1 cellular context compared by ENCODE assay signal in genomic region chr5:67215592-67216471, GRCh38.
TF ChIP-seq lines count a peak whose summit lies in the region.

No MANE protein-coding gene starts in this region.

TF ChIP-seq in HepG2, 621 proteins besides CTCF, POLR2A, EP300 and RAD21 (continued from another document and continues in another):
- TF ChIP-seq HMGXB4 (CRISPR knock-in tag; IDR thresholded peaks at IDR 0.05; ENCODE audit: borderline replicate concordance in 1 of 2, low read depth in 1 of 2): no peak
- TF ChIP-seq, protein P1, sequence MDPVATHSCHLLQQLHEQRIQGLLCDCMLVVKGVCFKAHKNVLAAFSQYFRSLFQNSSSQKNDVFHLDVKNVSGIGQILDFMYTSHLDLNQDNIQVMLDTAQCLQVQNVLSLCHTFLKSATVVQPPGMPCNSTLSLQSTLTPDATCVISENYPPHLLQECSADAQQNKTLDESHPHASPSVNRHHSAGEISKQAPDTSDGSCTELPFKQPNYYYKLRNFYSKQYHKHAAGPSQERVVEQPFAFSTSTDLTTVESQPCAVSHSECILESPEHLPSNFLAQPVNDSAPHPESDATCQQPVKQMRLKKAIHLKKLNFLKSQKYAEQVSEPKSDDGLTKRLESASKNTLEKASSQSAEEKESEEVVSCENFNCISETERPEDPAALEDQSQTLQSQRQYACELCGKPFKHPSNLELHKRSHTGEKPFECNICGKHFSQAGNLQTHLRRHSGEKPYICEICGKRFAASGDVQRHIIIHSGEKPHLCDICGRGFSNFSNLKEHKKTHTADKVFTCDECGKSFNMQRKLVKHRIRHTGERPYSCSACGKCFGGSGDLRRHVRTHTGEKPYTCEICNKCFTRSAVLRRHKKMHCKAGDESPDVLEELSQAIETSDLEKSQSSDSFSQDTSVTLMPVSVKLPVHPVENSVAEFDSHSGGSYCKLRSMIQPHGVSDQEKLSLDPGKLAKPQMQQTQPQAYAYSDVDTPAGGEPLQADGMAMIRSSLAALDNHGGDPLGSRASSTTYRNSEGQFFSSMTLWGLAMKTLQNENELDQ (CRISPR knock-in tag; IDR thresholded peaks at IDR 0.05; ENCODE audit: borderline replicate concordance): no peak
- no peak for TF ChIP-seq ARNTL (CRISPR knock-in tag; IDR thresholded peaks at IDR 0.05)
- TF ChIP-seq TFDP1 (CRISPR knock-in tag; IDR thresholded peaks at IDR 0.05; ENCODE audit: borderline replicate concordance): peak; percentile 50; the same call in 1 of the 2 replicates
- no peak for TF ChIP-seq FOXA1 (IDR thresholded peaks at IDR 0.05)
- TF ChIP-seq FOXA1 (CRISPR knock-in tag; IDR thresholded peaks at IDR 0.05): no peak; the same call in 1 of the 2 replicates
- no peak for TF ChIP-seq ZNF552 (CRISPR knock-in tag; IDR thresholded peaks at IDR 0.05; ENCODE audit: borderline replicate concordance)
- TF ChIP-seq ELF1 (CRISPR knock-in tag; IDR thresholded peaks at IDR 0.05): peak; percentile 88
- TF ChIP-seq KAT2B (IDR thresholded peaks at IDR 0.05; ENCODE audit: borderline replicate concordance, low read depth, low read length): no peak
- peak; percentile 50; the same call in 1 of the 2 replicates for TF ChIP-seq SOX13 (IDR thresholded peaks at IDR 0.05)
- peak in 1 of 2 experiments; percentile 37; a peak in 1 of 4 replicates for TF ChIP-seq SOX13 (CRISPR knock-in tag; conservative IDR thresholded peaks at IDR 0.05 in 1 of 2, IDR thresholded peaks at IDR 0.05 in 1 of 2)
- 0 out of 2 replicates have a peak, but pooled peaks have one; percentile 66 for TF ChIP-seq HOXA9 (CRISPR knock-in tag; IDR thresholded peaks at IDR 0.05; ENCODE audit: borderline replicate concordance)
- no peak for TF ChIP-seq KLF16 (CRISPR knock-in tag; IDR thresholded peaks at IDR 0.05)
- no peak for TF ChIP-seq ASH2L (IDR thresholded peaks at IDR 0.05; ENCODE audit: insufficient read length, low read depth, low read length)
- TF ChIP-seq IRF2 (CRISPR knock-in tag; IDR thresholded peaks at IDR 0.05): peak; percentile 55; the same call in 1 of the 2 replicates
- TF ChIP-seq, protein P2, sequence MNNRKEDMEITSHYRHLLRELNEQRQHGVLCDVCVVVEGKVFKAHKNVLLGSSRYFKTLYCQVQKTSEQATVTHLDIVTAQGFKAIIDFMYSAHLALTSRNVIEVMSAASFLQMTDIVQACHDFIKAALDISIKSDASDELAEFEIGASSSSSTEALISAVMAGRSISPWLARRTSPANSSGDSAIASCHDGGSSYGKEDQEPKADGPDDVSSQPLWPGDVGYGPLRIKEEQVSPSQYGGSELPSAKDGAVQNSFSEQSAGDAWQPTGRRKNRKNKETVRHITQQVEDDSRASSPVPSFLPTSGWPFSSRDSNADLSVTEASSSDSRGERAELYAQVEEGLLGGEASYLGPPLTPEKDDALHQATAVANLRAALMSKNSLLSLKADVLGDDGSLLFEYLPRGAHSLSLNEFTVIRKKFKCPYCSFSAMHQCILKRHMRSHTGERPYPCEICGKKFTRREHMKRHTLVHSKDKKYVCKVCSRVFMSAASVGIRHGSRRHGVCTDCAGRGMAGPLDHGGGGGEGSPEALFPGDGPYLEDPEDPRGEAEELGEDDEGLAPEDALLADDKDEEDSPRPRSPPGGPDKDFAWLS (CRISPR knock-in tag; IDR thresholded peaks at IDR 0.05; ENCODE audit: borderline replicate concordance): 0 out of 2 replicates have a peak, but pooled peaks have one; percentile 58
- no peak for TF ChIP-seq EZH2 (conservative IDR thresholded peaks at IDR 0.05; ENCODE audit: low read depth, low read length)
- no peak for TF ChIP-seq ZNF430 (CRISPR knock-in tag; IDR thresholded peaks at IDR 0.05)
- TF ChIP-seq ZNF264 (CRISPR knock-in tag; IDR thresholded peaks at IDR 0.05): no peak
- TF ChIP-seq GTF2F1 (IDR thresholded peaks at IDR 0.05; ENCODE audit: low read length): no peak
- TF ChIP-seq ZNF460 (CRISPR knock-in tag; IDR thresholded peaks at IDR 0.05; ENCODE audit: borderline replicate concordance): no peak
- TF ChIP-seq ZNF281 (CRISPR knock-in tag; IDR thresholded peaks at IDR 0.05; ENCODE audit: borderline replicate concordance): no peak
- no peak for TF ChIP-seq ZNF207 (IDR thresholded peaks at IDR 0.05; ENCODE audit: borderline replicate concordance)
- 0 out of 2 replicates have a peak, but pooled peaks have one; percentile 16 for TF ChIP-seq NCOA2 (CRISPR knock-in tag; IDR thresholded peaks at IDR 0.05)
- TF ChIP-seq ATF7 (IDR thresholded peaks at IDR 0.05): no peak
- 0 out of 2 replicates have a peak, but pooled peaks have one; percentile 15 for TF ChIP-seq ATF7 (CRISPR knock-in tag; IDR thresholded peaks at IDR 0.05)
- TF ChIP-seq SMARCC2 (IDR thresholded peaks at IDR 0.05): no peak
- TF ChIP-seq DNMT3B (CRISPR knock-in tag; conservative IDR thresholded peaks at IDR 0.05): no peak
- no peak for TF ChIP-seq HMG20A (CRISPR knock-in tag; IDR thresholded peaks at IDR 0.05; ENCODE audit: borderline replicate concordance)
- TF ChIP-seq, protein P3, sequence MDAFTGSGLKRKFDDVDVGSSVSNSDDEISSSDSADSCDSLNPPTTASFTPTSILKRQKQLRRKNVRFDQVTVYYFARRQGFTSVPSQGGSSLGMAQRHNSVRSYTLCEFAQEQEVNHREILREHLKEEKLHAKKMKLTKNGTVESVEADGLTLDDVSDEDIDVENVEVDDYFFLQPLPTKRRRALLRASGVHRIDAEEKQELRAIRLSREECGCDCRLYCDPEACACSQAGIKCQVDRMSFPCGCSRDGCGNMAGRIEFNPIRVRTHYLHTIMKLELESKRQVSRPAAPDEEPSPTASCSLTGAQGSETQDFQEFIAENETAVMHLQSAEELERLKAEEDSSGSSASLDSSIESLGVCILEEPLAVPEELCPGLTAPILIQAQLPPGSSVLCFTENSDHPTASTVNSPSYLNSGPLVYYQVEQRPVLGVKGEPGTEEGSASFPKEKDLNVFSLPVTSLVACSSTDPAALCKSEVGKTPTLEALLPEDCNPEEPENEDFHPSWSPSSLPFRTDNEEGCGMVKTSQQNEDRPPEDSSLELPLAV (CRISPR knock-in tag; conservative IDR thresholded peaks at IDR 0.05; ENCODE audit: low read depth): no peak
- TF ChIP-seq ESRRA (CRISPR knock-in tag; IDR thresholded peaks at IDR 0.05; ENCODE audit: low read depth): no peak
- TF ChIP-seq, protein P4, sequence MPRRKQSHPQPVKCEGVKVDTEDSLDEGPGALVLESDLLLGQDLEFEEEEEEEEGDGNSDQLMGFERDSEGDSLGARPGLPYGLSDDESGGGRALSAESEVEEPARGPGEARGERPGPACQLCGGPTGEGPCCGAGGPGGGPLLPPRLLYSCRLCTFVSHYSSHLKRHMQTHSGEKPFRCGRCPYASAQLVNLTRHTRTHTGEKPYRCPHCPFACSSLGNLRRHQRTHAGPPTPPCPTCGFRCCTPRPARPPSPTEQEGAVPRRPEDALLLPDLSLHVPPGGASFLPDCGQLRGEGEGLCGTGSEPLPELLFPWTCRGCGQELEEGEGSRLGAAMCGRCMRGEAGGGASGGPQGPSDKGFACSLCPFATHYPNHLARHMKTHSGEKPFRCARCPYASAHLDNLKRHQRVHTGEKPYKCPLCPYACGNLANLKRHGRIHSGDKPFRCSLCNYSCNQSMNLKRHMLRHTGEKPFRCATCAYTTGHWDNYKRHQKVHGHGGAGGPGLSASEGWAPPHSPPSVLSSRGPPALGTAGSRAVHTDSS (CRISPR knock-in tag; conservative IDR thresholded peaks at IDR 0.05): no peak
- 0 out of 2 replicates have a peak, but pooled peaks have one; percentile 57 for TF ChIP-seq ZBTB43 (CRISPR knock-in tag; conservative IDR thresholded peaks at IDR 0.05)
- TF ChIP-seq ZNF660 (CRISPR knock-in tag; IDR thresholded peaks at IDR 0.05; ENCODE audit: borderline replicate concordance, low read depth): no peak
- TF ChIP-seq ZBTB7B (CRISPR knock-in tag; IDR thresholded peaks at IDR 0.05): 0 out of 2 replicates have a peak, but pooled peaks have one; percentile 23
- TF ChIP-seq AGO1 (IDR thresholded peaks at IDR 0.05; ENCODE audit: low read depth, low read length, poor library complexity, severe bottlenecking): no peak
- TF ChIP-seq ZNF225 (CRISPR knock-in tag; IDR thresholded peaks at IDR 0.05): 0 out of 2 replicates have a peak, but pooled peaks have one; percentile 36
- TF ChIP-seq NR2C2 (CRISPR knock-in tag; IDR thresholded peaks at IDR 0.05; ENCODE audit: borderline replicate concordance): no peak
- TF ChIP-seq MAFF (IDR thresholded peaks at IDR 0.05; ENCODE audit: low read depth, low read length): no peak
- TF ChIP-seq, protein P5, sequence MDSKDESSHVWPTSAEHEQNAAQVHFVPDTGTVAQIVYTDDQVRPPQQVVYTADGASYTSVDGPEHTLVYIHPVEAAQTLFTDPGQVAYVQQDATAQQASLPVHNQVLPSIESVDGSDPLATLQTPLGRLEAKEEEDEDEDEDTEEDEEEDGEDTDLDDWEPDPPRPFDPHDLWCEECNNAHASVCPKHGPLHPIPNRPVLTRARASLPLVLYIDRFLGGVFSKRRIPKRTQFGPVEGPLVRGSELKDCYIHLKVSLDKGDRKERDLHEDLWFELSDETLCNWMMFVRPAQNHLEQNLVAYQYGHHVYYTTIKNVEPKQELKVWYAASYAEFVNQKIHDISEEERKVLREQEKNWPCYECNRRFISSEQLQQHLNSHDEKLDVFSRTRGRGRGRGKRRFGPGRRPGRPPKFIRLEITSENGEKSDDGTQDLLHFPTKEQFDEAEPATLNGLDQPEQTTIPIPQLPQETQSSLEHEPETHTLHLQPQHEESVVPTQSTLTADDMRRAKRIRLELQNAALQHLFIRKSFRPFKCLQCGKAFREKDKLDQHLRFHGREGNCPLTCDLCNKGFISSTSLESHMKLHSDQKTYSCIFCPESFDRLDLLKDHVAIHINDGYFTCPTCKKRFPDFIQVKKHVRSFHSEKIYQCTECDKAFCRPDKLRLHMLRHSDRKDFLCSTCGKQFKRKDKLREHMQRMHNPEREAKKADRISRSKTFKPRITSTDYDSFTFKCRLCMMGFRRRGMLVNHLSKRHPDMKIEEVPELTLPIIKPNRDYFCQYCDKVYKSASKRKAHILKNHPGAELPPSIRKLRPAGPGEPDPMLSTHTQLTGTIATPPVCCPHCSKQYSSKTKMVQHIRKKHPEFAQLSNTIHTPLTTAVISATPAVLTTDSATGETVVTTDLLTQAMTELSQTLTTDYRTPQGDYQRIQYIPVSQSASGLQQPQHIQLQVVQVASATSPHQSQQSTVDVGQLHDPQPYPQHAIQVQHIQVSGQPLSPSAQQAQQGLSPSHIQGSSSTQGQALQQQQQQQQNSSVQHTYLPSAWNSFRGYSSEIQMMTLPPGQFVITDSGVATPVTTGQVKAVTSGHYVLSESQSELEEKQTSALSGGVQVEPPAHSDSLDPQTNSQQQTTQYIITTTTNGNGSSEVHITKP (CRISPR knock-in tag; IDR thresholded peaks at IDR 0.05; ENCODE audit: low read depth): no peak
- TF ChIP-seq RNF2 (conservative IDR thresholded peaks at IDR 0.05; ENCODE audit: low read depth): no peak
- peak; percentile 50; the same call in 1 of the 2 replicates for TF ChIP-seq ZNF616 (CRISPR knock-in tag; IDR thresholded peaks at IDR 0.05; ENCODE audit: low read depth)
